15 cellular contexts compared by ENCODE assay signal in genomic region chr2:151972176-151973012, GRCh38.
"Had no signal": no experiment of that assay in that cellular context is flagged by ENCODE, and none has a peak within 500 bp of the region (broad histone marks: within the 10 kb centered on the region; RNA-seq: fewer than 3 reads in every experiment).

No MANE protein-coding gene starts in this region.

- H3K9me3 ChIP-seq: esophagus squamous epithelium, left lung, tibial nerve had no signal

- H3K27ac ChIP-seq: esophagus squamous epithelium, left lung, tibial nerve had no signal

- FAIRE-seq: islet of Langerhans, small intestine had no signal

- H3K27ac Mint-ChIP-seq: activated CD8-positive, alpha-beta memory T cell treated with anti-CD3 and anti-CD28 coated beads, Interleukin-2, amount 10 ng/mL, durations not matched to agents 7 days and 5 days; activated naive CD4-positive, alpha-beta T cell treated with anti-CD3 and anti-CD28 coated beads, Interleukin-2, amount 50 U/mL, for 72 hours; activated T-cell treated with anti-CD3 and anti-CD28 coated beads, Interleukin-2, amount 50 U/mL, for 24 hours; natural killer cell treated with Interleukin-12 subunit alpha and Interleukin-12 subunit beta and Interleukin-15 and Interleukin-18, amount 100 ng/mL, for 72 hours had no signal

- H3K4me3 Mint-ChIP-seq: activated CD8-positive, alpha-beta memory T cell treated with anti-CD3 and anti-CD28 coated beads, Interleukin-2, amount 10 ng/mL, durations not matched to agents 7 days and 5 days; activated T-cell treated with anti-CD3 and anti-CD28 coated beads, Interleukin-2, amount 50 U/mL, for 24 hours; natural killer cell treated with Interleukin-12 subunit alpha and Interleukin-12 subunit beta and Interleukin-15 and Interleukin-18, amount 100 ng/mL, for 72 hours had no signal

- H3K27me3 Mint-ChIP-seq: activated CD8-positive, alpha-beta memory T cell treated with anti-CD3 and anti-CD28 coated beads, Interleukin-2, amount 10 ng/mL, durations not matched to agents 7 days and 5 days had no signal

- H3K36me3 Mint-ChIP-seq: activated naive CD4-positive, alpha-beta T cell treated with anti-CD3 and anti-CD28 coated beads, Interleukin-2, amount 50 U/mL, for 72 hours; natural killer cell treated with Interleukin-12 subunit alpha and Interleukin-12 subunit beta and Interleukin-15 and Interleukin-18, amount 100 ng/mL, for 72 hours had no signal

- H3K4me1 ChIP-seq: left lung had no signal

- H3K4me3 ChIP-seq: esophagus squamous epithelium, left lung, tibial nerve had no signal

- H3K27me3 ChIP-seq: esophagus squamous epithelium, left lung, tibial nerve had no signal

- DNase-seq: activated CD4-positive, alpha-beta T cell treated with anti-CD3 and anti-CD28 coated beads, Interleukin-2, amount 50 U/mL, for 48 hours; activated CD8-positive, alpha-beta memory T cell treated with anti-CD3 and anti-CD28 coated beads, Interleukin-2, amount 10 ng/mL, durations not matched to agents 7 days and 5 days; activated effector memory CD4-positive, alpha-beta T cell treated with anti-CD3 and anti-CD28 coated beads, Interleukin-2, amount 50 U/mL, for 16 hours; activated T-cell treated with anti-CD3 and anti-CD28 coated beads, Interleukin-2, amount 50 U/mL, for 24 hours; amniotic stem cell; esophagus squamous epithelium; foreskin fibroblast; left lung; mesenchymal stem cell; posterior cingulate gyrus; small intestine had no signal

- H3K36me3 ChIP-seq: esophagus squamous epithelium, left lung, tibial nerve had no signal

- H3K9me3 Mint-ChIP-seq: activated naive CD4-positive, alpha-beta T cell treated with anti-CD3 and anti-CD28 coated beads, Interleukin-2, amount 50 U/mL, for 72 hours; activated T-cell treated with anti-CD3 and anti-CD28 coated beads, Interleukin-2, amount 50 U/mL, for 24 hours; natural killer cell treated with Interleukin-12 subunit alpha and Interleukin-12 subunit beta and Interleukin-15 and Interleukin-18, amount 100 ng/mL, for 72 hours had no signal
